In genomic region chr3:115827494-115827893, GRCh38 we compare ENCODE assay signal across 32 cellular contexts.
"Had no signal": no experiment of that assay in that cellular context is flagged by ENCODE, and none has a peak within 500 bp of the region (broad histone marks: within the 10 kb centered on the region; RNA-seq: fewer than 3 reads in every experiment).

No MANE protein-coding gene starts in this region.

- H3K9me3 ChIP-seq: adrenal gland, body of pancreas, esophagus muscularis mucosa, gastrocnemius medialis, heart left ventricle had no signal

- H3K4me3 ChIP-seq: adrenal gland, body of pancreas, esophagus muscularis mucosa, gastrocnemius medialis, heart left ventricle had no signal

- FAIRE-seq: colon had no signal

- DNase-seq: activated B cell treated with CpG ODN at 0.5 μM for 24 hours; activated CD4-positive, alpha-beta T cell treated with anti-CD3 and anti-CD28 coated beads for 48 hours; activated CD4-positive, alpha-beta T cell treated with anti-CD3 and anti-CD28 coated beads, Interleukin-2, amount 50 U/mL, for 1 hour; activated CD4-positive, alpha-beta T cell treated with anti-CD3 and anti-CD28 coated beads, Interleukin-2, amount 50 U/mL, for 48 hours; activated CD8-positive, alpha-beta memory T cell treated with anti-CD3 and anti-CD28 coated beads for 24 hours; activated CD8-positive, alpha-beta T cell treated with anti-CD3 and anti-CD28 coated beads for 36 hours; activated effector memory CD4-positive, alpha-beta T cell treated with anti-CD3 and anti-CD28 coated beads, Interleukin-2, amount 50 U/mL, for 16 hours; activated naive CD4-positive, alpha-beta T cell treated with anti-CD3 and anti-CD28 coated beads for 36 hours; activated naive CD8-positive, alpha-beta T cell treated with anti-CD3 and anti-CD28 coated beads for 36 hours; activated naive CD8-positive, alpha-beta T cell treated with anti-CD3 and anti-CD28 coated beads, Interleukin-2, amount 50 U/mL, for 24 hours; activated T-cell treated with anti-CD3 and anti-CD28 coated beads, Interleukin-2, amount 50 U/mL, for 1 hour; activated T-cell treated with anti-CD3 and anti-CD28 coated beads, Interleukin-2, amount 50 U/mL, for 48 hours; adrenal gland; amygdala; aorta; body of pancreas; caudate nucleus; cortex of kidney; dermis blood vessel endothelial cell; effector CD4-positive, alpha-beta T cell; erythroblast; foreskin keratinocyte; gastrocnemius medialis; glutamatergic neuron; heart left ventricle; T-helper 1 cell; T-helper 17 cell; T1000; WERI-Rb-1 had no signal

- H3K27ac ChIP-seq: adrenal gland, body of pancreas, esophagus muscularis mucosa, foreskin keratinocyte, gastrocnemius medialis, heart left ventricle, WERI-Rb-1 had no signal

- ATAC-seq: activated CD4-positive, CD25-positive, alpha-beta regulatory T cell treated with anti-CD3 and anti-CD28 coated beads, Interleukin-2, amount 50 U/mL, for 24 hours; activated CD8-positive, alpha-beta T cell treated with anti-CD3 and anti-CD28 coated beads for 36 hours; activated naive CD8-positive, alpha-beta T cell treated with anti-CD3 and anti-CD28 coated beads, Interleukin-2, amount 50 U/mL, for 24 hours; body of pancreas; foreskin keratinocyte; gastrocnemius medialis; heart left ventricle; T-helper 17 cell had no signal

- H3K4me1 ChIP-seq: adrenal gland, body of pancreas, esophagus muscularis mucosa, gastrocnemius medialis, heart left ventricle had no signal

- H3K27me3 ChIP-seq: adrenal gland, body of pancreas, esophagus muscularis mucosa, foreskin keratinocyte, gastrocnemius medialis, heart left ventricle had no signal

- H3K36me3 ChIP-seq: adrenal gland, esophagus muscularis mucosa, gastrocnemius medialis, heart left ventricle, WERI-Rb-1 had no signal
